In genomic region chr2:31324000-31324633, GRCh38 we compare ENCODE assay signal across 8 cellular contexts.
DNase-seq lines count a peak whose midpoint lies in the region; ATAC-seq and TF ChIP-seq lines count a peak whose summit lies in the region.

No MANE protein-coding gene starts in this region.

- no peaks in the 10 kb centered on the region for H3K36me3 ChIP-seq in suprapubic skin
- H3K36me3 ChIP-seq in SJCRH30 = no peaks in the 10 kb centered on the region

- no peak for TF ChIP-seq EP300 in suprapubic skin (IDR thresholded peaks at IDR 0.05)

- peaks cover 20% of the 10 kb centered on the region for H3K4me1 ChIP-seq in suprapubic skin
- H3K4me1 ChIP-seq in SJCRH30 = peaks cover 3% of the 10 kb centered on the region; the same call in 1 of the 2 replicates

- no peak for TF ChIP-seq CTCF in suprapubic skin (IDR thresholded peaks at IDR 0.05)

- 17% methylated on average over 5 of the region's 5 CpGs for WGBS in suprapubic skin

- H3K27me3 Mint-ChIP-seq in effector memory CD8-positive, alpha-beta T cell = no peaks in the 10 kb centered on the region

- H3K36me3 Mint-ChIP-seq in effector memory CD8-positive, alpha-beta T cell (ENCODE audit: insufficient read depth) = peaks cover under 1% of the 10 kb centered on the region

- H3K9me3 ChIP-seq in suprapubic skin (no peaks in the 10 kb centered on the region), SJCRH30 (replicated peaks) (no peaks in the 10 kb centered on the region)

- peak overlapping the region; percentile 76 to 88 for H3K4me3 Mint-ChIP-seq in effector memory CD8-positive, alpha-beta T cell

- H3K4me3 ChIP-seq in suprapubic skin (peak overlapping the region; percentile 25), SJCRH30 (no peak overlapping the region)

- H3K27me3 ChIP-seq in suprapubic skin (no peaks in the 10 kb centered on the region), SJCRH30 (peaks cover 14% of the 10 kb centered on the region)

- peak overlapping the region; percentile 89 to 97 for H3K27ac Mint-ChIP-seq in effector memory CD8-positive, alpha-beta T cell

- TF ChIP-seq POLR2A in suprapubic skin (IDR thresholded peaks at IDR 0.05) = no peak

- H3K4me1 Mint-ChIP-seq in effector memory CD8-positive, alpha-beta T cell (ENCODE audit: low read depth in 2 of 2) = peaks cover 31 to 33% of the 10 kb centered on the region in 2 donors

- DNase-seq in AG08395 (ENCODE audit: low spot score) (peak; percentile 32), suprapubic skin (ENCODE audit: low spot score in 2 of 2) (no peak), DMS153 treated with DMSO at 0.1 percent for 48 hours (lab: John Stamatoyannopoulos, UW; ENCODE audit: unreplicated experiment) (no peak), SJCRH30 (no peak)
- no peak for DNase-seq in effector memory CD8-positive, alpha-beta T cell
- no peak for DNase-seq in activated CD8-positive, alpha-beta memory T cell treated with anti-CD3 and anti-CD28 coated beads for 24 hours

- peak; percentile 65 for ATAC-seq in GM19452 (IDR thresholded peaks at IDR 0.05; ENCODE audit: unreplicated experiment)
- ATAC-seq in HG03571 (IDR thresholded peaks at IDR 0.05; ENCODE audit: unreplicated experiment) = peak; percentile 67
- ATAC-seq in effector memory CD8-positive, alpha-beta T cell (replicated peaks) = peak; percentile 72

- no peak overlapping the region for H3K27ac ChIP-seq in suprapubic skin
- H3K27ac ChIP-seq in SJCRH30 = no peak overlapping the region

- no peaks in the 10 kb centered on the region for H3K9me3 Mint-ChIP-seq in effector memory CD8-positive, alpha-beta T cell
